9 cellular contexts compared by ENCODE assay signal in genomic region chr6:6825986-6826901, GRCh38.
DNase-seq lines count a peak whose midpoint lies in the region; ATAC-seq and TF ChIP-seq lines count a peak whose summit lies in the region.
"Had no signal": no experiment of that assay in that cellular context is flagged by ENCODE, and none has a peak within 500 bp of the region (broad histone marks: within the 10 kb centered on the region; RNA-seq: fewer than 3 reads in every experiment).

No MANE protein-coding gene starts in this region.

- no peaks in the 10 kb centered on the region for H3K9me3 Mint-ChIP-seq in CD8-positive, alpha-beta memory T cell

- CTCF ChIA-PET in CD8-positive, alpha-beta memory T cell (lab: Charles Lee), result no interaction called here

- intact Hi-C loops in right cardiac atrium (cut with DNase I) (no loop called here), upper lobe of right lung (cut with DNase I) (no loop called here)

- DNase-seq in DMS79 treated with DMSO at 0.1 percent for 48 hours (lab: John Stamatoyannopoulos, UW) (peak; percentile 50), right cardiac atrium (peak; percentile 55 to 72 (median 72)), upper lobe of right lung (peak; percentile 77)
- DNase-seq in stimulated activated CD4-positive, alpha-beta T cell treated with anti-CD3 and anti-CD28 coated beads, Interleukin-4, amount 100 ng/mL, for 1 hour, result no peak
- DNase-seq in CD8-positive, alpha-beta memory T cell, result no peak

- no peaks in the 10 kb centered on the region for H3K4me1 Mint-ChIP-seq in CD8-positive, alpha-beta memory T cell

- no peak overlapping the region for H3K4me3 ChIP-seq in right cardiac atrium (ENCODE audit: low read length)
- no peak overlapping the region for H3K4me3 ChIP-seq in upper lobe of right lung
- no peak overlapping the region for H3K4me3 ChIP-seq in CD8-positive, alpha-beta memory T cell (ENCODE audit: low read length)
- H3K4me3 ChIP-seq: cardiac muscle cell had no signal

- H3K27me3 Mint-ChIP-seq in CD8-positive, alpha-beta memory T cell, result peaks cover 7 to 23% of the 10 kb centered on the region in 2 donors

- no peaks in the 10 kb centered on the region for H3K36me3 Mint-ChIP-seq in CD8-positive, alpha-beta memory T cell

- ATAC-seq in GM19455 (IDR thresholded peaks at IDR 0.05; ENCODE audit: unreplicated experiment), result peak; percentile 73
- peak; percentile 78 for ATAC-seq in HG03571 (IDR thresholded peaks at IDR 0.05; ENCODE audit: unreplicated experiment)
- ATAC-seq in SK-N-SH treated with all-trans-retinoic acid at 6 μM for 48 hours, result peak; percentile 53
- peak; percentile 83 to 86 for ATAC-seq in right cardiac atrium
- peak; percentile 83 for ATAC-seq in upper lobe of right lung

- TF ChIP-seq CTCF in upper lobe of right lung (IDR thresholded peaks at IDR 0.05), result no peak

- H3K9me3 ChIP-seq in right cardiac atrium (ENCODE audit: control insufficient read depth, low read length) (no peaks in the 10 kb centered on the region), upper lobe of right lung (no peaks in the 10 kb centered on the region)
- H3K9me3 ChIP-seq in CD8-positive, alpha-beta memory T cell (ENCODE audit: low read length), result no peaks in the 10 kb centered on the region

- POLR2A ChIA-PET in CD8-positive, alpha-beta memory T cell (lab: Charles Lee), result no interaction called here

- H3K4me1 ChIP-seq in right cardiac atrium (ENCODE audit: control insufficient read depth, insufficient read depth, low read length) (peaks cover 3% of the 10 kb centered on the region), upper lobe of right lung (peaks cover 12% of the 10 kb centered on the region)
- no peaks in the 10 kb centered on the region for H3K4me1 ChIP-seq in CD8-positive, alpha-beta memory T cell (ENCODE audit: insufficient read depth, low read length)

- peak overlapping the region; percentile 60 for H3K27ac ChIP-seq in right cardiac atrium (ENCODE audit: low read length)
- peak overlapping the region; percentile 24 for H3K27ac ChIP-seq in upper lobe of right lung
- no peak overlapping the region for H3K27ac ChIP-seq in CD8-positive, alpha-beta memory T cell (ENCODE audit: low read depth, low read length)
- H3K27ac ChIP-seq: cardiac muscle cell had no signal

- no peak overlapping the region for H3K4me3 Mint-ChIP-seq in CD8-positive, alpha-beta memory T cell

- peak overlapping the region in 1 of 8 donors; percentile 73 for H3K27ac Mint-ChIP-seq in CD8-positive, alpha-beta memory T cell

- H3K27me3 ChIP-seq in right cardiac atrium (ENCODE audit: control insufficient read depth, insufficient read depth) (no peaks in the 10 kb centered on the region), upper lobe of right lung (no peaks in the 10 kb centered on the region)
- H3K27me3 ChIP-seq in CD8-positive, alpha-beta memory T cell (ENCODE audit: insufficient read depth, low read length, poor library complexity, severe bottlenecking), result no peaks in the 10 kb centered on the region
- H3K27me3 ChIP-seq: cardiac muscle cell had no signal

- WGBS in right cardiac atrium, result 45% methylated on average over 19 of the region's 19 CpGs

- no peaks in the 10 kb centered on the region for H3K36me3 ChIP-seq in upper lobe of right lung
- H3K36me3 ChIP-seq in CD8-positive, alpha-beta memory T cell (ENCODE audit: insufficient read depth, low read length), result no peaks in the 10 kb centered on the region
- H3K36me3 ChIP-seq: cardiac muscle cell had no signal

TF ChIP-seq in SK-N-SH treated with all-trans-retinoic acid at 6 μM for 48 hours, 23 proteins besides CTCF, POLR2A, EP300 and RAD21:
- TF ChIP-seq RARB (CRISPR knock-in tag; IDR thresholded peaks at IDR 0.05), result no peak
- TF ChIP-seq POU6F1 (CRISPR knock-in tag; IDR thresholded peaks at IDR 0.05; ENCODE audit: borderline replicate concordance, low read depth), result no peak
- TF ChIP-seq ZNF8 (CRISPR knock-in tag; IDR thresholded peaks at IDR 0.05), result no peak
- no peak for TF ChIP-seq ZC3H10 (CRISPR knock-in tag; IDR thresholded peaks at IDR 0.05)
- TF ChIP-seq GLIS3 (CRISPR knock-in tag; IDR thresholded peaks at IDR 0.05), result no peak
- no peak for TF ChIP-seq SNAI2 (CRISPR knock-in tag; IDR thresholded peaks at IDR 0.05)
- no peak for TF ChIP-seq OSR1 (CRISPR knock-in tag; IDR thresholded peaks at IDR 0.05)
- TF ChIP-seq PPARA (CRISPR knock-in tag; IDR thresholded peaks at IDR 0.05; ENCODE audit: borderline replicate concordance), result no peak
- TF ChIP-seq ISL1 (CRISPR knock-in tag; IDR thresholded peaks at IDR 0.05), result no peak
- TF ChIP-seq TCF4 (CRISPR knock-in tag; IDR thresholded peaks at IDR 0.05; ENCODE audit: borderline replicate concordance), result no peak
- no peak for TF ChIP-seq PATZ1 (CRISPR knock-in tag; IDR thresholded peaks at IDR 0.05; ENCODE audit: borderline replicate concordance)
- TF ChIP-seq CREB5 (CRISPR knock-in tag; IDR thresholded peaks at IDR 0.05; ENCODE audit: low read depth), result no peak
- TF ChIP-seq ZFP30 (CRISPR knock-in tag; IDR thresholded peaks at IDR 0.05), result no peak
- TF ChIP-seq ESRRG (CRISPR knock-in tag; IDR thresholded peaks at IDR 0.05), result no peak
- TF ChIP-seq TSHZ2 (CRISPR knock-in tag; IDR thresholded peaks at IDR 0.05), result no peak

Comparison
In these comparisons a context has a peak if more than half of its experiments do, and no peak if none do; other contexts are left out.
1. DNase-seq: peak in DMS79 treated with DMSO at 0.1 percent for 48 hours (single experiment), right cardiac atrium (3 of 3) and upper lobe of right lung (single experiment); none in stimulated activated CD4-positive, alpha-beta T cell treated with anti-CD3 and anti-CD28 coated beads, Interleukin-4, amount 100 ng/mL, for 1 hour (single experiment) and CD8-positive, alpha-beta memory T cell (0 of 5).
2. Peak in every context shown above with its lines, with median percentiles within 50 percentile points of each other: ATAC-seq.